1 cellular context compared by ENCODE assay signal in genomic region chr2:30447149-30448045, GRCh38.
TF ChIP-seq lines count a peak whose summit lies in the region.

LCLAT1 (plus strand) TSS chr2:30447246; CDS start chr2:30525591, 78,345 bp downstream.

TF ChIP-seq in H1, 55 proteins besides CTCF, POLR2A, EP300 and RAD21 (continued from another document):
- TF ChIP-seq CEBPB (IDR thresholded peaks at IDR 0.05; ENCODE audit: low read depth, low read length): peak; percentile 71
- TF ChIP-seq EZH2 (IDR thresholded peaks at IDR 0.05; ENCODE audit: low read depth, low read length, severe bottlenecking): peak; percentile 6
- no peak for TF ChIP-seq CBX8 (IDR thresholded peaks at IDR 0.05; ENCODE audit: borderline replicate concordance, low read depth, low read length)
- no peak for TF ChIP-seq SIRT6 (IDR thresholded peaks at IDR 0.05; ENCODE audit: low read length)
- TF ChIP-seq KDM1A (IDR thresholded peaks at IDR 0.05; ENCODE audit: borderline replicate concordance, low read length): peak; percentile 50
- TF ChIP-seq, protein P1, sequence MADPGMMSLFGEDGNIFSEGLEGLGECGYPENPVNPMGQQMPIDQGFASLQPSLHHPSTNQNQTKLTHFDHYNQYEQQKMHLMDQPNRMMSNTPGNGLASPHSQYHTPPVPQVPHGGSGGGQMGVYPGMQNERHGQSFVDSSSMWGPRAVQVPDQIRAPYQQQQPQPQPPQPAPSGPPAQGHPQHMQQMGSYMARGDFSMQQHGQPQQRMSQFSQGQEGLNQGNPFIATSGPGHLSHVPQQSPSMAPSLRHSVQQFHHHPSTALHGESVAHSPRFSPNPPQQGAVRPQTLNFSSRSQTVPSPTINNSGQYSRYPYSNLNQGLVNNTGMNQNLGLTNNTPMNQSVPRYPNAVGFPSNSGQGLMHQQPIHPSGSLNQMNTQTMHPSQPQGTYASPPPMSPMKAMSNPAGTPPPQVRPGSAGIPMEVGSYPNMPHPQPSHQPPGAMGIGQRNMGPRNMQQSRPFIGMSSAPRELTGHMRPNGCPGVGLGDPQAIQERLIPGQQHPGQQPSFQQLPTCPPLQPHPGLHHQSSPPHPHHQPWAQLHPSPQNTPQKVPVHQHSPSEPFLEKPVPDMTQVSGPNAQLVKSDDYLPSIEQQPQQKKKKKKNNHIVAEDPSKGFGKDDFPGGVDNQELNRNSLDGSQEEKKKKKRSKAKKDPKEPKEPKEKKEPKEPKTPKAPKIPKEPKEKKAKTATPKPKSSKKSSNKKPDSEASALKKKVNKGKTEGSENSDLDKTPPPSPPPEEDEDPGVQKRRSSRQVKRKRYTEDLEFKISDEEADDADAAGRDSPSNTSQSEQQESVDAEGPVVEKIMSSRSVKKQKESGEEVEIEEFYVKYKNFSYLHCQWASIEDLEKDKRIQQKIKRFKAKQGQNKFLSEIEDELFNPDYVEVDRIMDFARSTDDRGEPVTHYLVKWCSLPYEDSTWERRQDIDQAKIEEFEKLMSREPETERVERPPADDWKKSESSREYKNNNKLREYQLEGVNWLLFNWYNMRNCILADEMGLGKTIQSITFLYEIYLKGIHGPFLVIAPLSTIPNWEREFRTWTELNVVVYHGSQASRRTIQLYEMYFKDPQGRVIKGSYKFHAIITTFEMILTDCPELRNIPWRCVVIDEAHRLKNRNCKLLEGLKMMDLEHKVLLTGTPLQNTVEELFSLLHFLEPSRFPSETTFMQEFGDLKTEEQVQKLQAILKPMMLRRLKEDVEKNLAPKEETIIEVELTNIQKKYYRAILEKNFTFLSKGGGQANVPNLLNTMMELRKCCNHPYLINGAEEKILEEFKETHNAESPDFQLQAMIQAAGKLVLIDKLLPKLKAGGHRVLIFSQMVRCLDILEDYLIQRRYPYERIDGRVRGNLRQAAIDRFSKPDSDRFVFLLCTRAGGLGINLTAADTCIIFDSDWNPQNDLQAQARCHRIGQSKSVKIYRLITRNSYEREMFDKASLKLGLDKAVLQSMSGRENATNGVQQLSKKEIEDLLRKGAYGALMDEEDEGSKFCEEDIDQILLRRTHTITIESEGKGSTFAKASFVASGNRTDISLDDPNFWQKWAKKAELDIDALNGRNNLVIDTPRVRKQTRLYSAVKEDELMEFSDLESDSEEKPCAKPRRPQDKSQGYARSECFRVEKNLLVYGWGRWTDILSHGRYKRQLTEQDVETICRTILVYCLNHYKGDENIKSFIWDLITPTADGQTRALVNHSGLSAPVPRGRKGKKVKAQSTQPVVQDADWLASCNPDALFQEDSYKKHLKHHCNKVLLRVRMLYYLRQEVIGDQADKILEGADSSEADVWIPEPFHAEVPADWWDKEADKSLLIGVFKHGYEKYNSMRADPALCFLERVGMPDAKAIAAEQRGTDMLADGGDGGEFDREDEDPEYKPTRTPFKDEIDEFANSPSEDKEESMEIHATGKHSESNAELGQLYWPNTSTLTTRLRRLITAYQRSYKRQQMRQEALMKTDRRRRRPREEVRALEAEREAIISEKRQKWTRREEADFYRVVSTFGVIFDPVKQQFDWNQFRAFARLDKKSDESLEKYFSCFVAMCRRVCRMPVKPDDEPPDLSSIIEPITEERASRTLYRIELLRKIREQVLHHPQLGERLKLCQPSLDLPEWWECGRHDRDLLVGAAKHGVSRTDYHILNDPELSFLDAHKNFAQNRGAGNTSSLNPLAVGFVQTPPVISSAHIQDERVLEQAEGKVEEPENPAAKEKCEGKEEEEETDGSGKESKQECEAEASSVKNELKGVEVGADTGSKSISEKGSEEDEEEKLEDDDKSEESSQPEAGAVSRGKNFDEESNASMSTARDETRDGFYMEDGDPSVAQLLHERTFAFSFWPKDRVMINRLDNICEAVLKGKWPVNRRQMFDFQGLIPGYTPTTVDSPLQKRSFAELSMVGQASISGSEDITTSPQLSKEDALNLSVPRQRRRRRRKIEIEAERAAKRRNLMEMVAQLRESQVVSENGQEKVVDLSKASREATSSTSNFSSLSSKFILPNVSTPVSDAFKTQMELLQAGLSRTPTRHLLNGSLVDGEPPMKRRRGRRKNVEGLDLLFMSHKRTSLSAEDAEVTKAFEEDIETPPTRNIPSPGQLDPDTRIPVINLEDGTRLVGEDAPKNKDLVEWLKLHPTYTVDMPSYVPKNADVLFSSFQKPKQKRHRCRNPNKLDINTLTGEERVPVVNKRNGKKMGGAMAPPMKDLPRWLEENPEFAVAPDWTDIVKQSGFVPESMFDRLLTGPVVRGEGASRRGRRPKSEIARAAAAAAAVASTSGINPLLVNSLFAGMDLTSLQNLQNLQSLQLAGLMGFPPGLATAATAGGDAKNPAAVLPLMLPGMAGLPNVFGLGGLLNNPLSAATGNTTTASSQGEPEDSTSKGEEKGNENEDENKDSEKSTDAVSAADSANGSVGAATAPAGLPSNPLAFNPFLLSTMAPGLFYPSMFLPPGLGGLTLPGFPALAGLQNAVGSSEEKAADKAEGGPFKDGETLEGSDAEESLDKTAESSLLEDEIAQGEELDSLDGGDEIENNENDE (IDR thresholded peaks at IDR 0.05; ENCODE audit: insufficient replicate concordance, low read length): no peak
- peak; percentile 32; the same call in 1 of the 2 replicates for TF ChIP-seq ATF3 (IDR thresholded peaks at IDR 0.05; ENCODE audit: insufficient read depth, low read depth, low read length)
- TF ChIP-seq SRF (IDR thresholded peaks at IDR 0.05; ENCODE audit: low read depth, low read length): 0 out of 2 replicates have a peak, but pooled peaks have one; percentile 14
- TF ChIP-seq ASH2L (IDR thresholded peaks at IDR 0.05; ENCODE audit: low read length): peak; percentile 100
- peak; percentile 62 for TF ChIP-seq BACH1 (IDR thresholded peaks at IDR 0.05; ENCODE audit: low read length)
- TF ChIP-seq RFX5 (IDR thresholded peaks at IDR 0.05; ENCODE audit: borderline replicate concordance, low read depth, low read length): no peak
- TF ChIP-seq HDAC2 (IDR thresholded peaks at IDR 0.05; ENCODE audit: borderline replicate concordance in 1 of 2, low read depth in 2 of 2, low read length in 2 of 2): peak in 1 of 2 experiments; percentile 60; a peak in 2 of 4 replicates
- TF ChIP-seq KDM4A (IDR thresholded peaks at IDR 0.05; ENCODE audit: low read depth, low read length, severe bottlenecking): peak; percentile 99
- peak; percentile 50; the same call in 1 of the 2 replicates for TF ChIP-seq EGR1 (IDR thresholded peaks at IDR 0.05; ENCODE audit: borderline replicate concordance, low read depth, low read length)
- peak; percentile 50 for TF ChIP-seq TAF1 (IDR thresholded peaks at IDR 0.05; ENCODE audit: low read depth, low read length)
- peak; percentile 67 for TF ChIP-seq TBP (IDR thresholded peaks at IDR 0.05; ENCODE audit: low read depth, low read length)
- no peak for TF ChIP-seq USF2 (IDR thresholded peaks at IDR 0.05; ENCODE audit: low read length)
- TF ChIP-seq, protein P2, sequence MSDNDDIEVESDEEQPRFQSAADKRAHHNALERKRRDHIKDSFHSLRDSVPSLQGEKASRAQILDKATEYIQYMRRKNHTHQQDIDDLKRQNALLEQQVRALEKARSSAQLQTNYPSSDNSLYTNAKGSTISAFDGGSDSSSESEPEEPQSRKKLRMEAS (IDR thresholded peaks at IDR 0.05): peak; percentile 99
- TF ChIP-seq CREB1 (IDR thresholded peaks at IDR 0.05): peak; percentile 97
- TF ChIP-seq JUND (IDR thresholded peaks at IDR 0.05; ENCODE audit: low read length): no peak
- TF ChIP-seq TCF12 (IDR thresholded peaks at IDR 0.05; ENCODE audit: low read depth, low read length): no peak
- peak; percentile 100 for TF ChIP-seq RBBP5 (IDR thresholded peaks at IDR 0.05; ENCODE audit: borderline replicate concordance, low read depth, low read length)
- no peak for TF ChIP-seq SUZ12 (IDR thresholded peaks at IDR 0.05; ENCODE audit: low read length)
- TF ChIP-seq YY1 (IDR thresholded peaks at IDR 0.05; ENCODE audit: low read depth, low read length): peak; percentile 89
- peak; percentile 76 for TF ChIP-seq RNF2 (IDR thresholded peaks at IDR 0.05; ENCODE audit: borderline replicate concordance, low read depth, low read length, missing control alignments, poor library complexity, severe bottlenecking)
TF ChIP-seq in H1: peak in this region for 24.
